ENCODE assay signal across 25 cellular contexts in the genomic region with DNA sequence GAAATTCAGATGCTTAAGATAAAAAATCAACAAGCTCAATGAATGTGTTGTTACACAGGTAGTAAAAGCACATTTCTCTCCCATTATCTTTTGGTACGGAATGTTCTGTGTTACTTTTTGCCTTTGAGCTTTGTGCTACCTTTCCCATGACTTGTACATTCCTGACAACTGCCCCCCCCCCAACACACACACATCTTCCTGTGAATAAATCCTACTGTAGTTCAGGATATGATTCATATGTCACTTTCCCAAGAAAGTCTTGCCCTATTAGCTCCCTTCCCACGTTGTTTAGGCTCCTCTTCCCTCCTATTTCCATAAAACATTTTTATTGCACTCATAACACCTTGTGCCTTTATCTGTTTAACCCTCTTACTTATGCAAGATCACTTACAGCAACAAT.
DNase-seq lines count a peak whose midpoint lies in the region; TF ChIP-seq lines count a peak whose summit lies in the region.
"Had no signal": no experiment of that assay in that cellular context is flagged by ENCODE, and none has a peak within 500 bp of the region (broad histone marks: within the 10 kb centered on the region; RNA-seq: fewer than 3 reads in every experiment).

No MANE protein-coding gene starts in this region.

- H3K27me3 Mint-ChIP-seq in endodermal cell (ENCODE audit: insufficient read depth) = no peaks in the 10 kb centered on the region
- H3K27me3 Mint-ChIP-seq: activated CD4-positive, alpha-beta memory T cell treated with anti-CD3 and anti-CD28 coated beads, Interleukin-2, amount 10 ng/mL, durations not matched to agents 7 days and 5 days; progenitor cell of endocrine pancreas had no signal

- no peaks in the 10 kb centered on the region for H3K27me3 ChIP-seq in fibroblast of lung (ENCODE audit: control insufficient read depth, insufficient read depth, low read length)
- no peaks in the 10 kb centered on the region for H3K27me3 ChIP-seq in endodermal cell (ENCODE audit: control insufficient read depth, insufficient read depth, low read length, poor library complexity, severe bottlenecking)
- H3K27me3 ChIP-seq: heart right ventricle, neural progenitor cell, vagina had no signal

- H3K79me2 ChIP-seq in fibroblast of lung (ENCODE audit: control insufficient read depth, insufficient read depth, low read length) = no peaks in the 10 kb centered on the region

- no peaks in the 10 kb centered on the region for H4K20me1 ChIP-seq in fibroblast of lung (ENCODE audit: control insufficient read depth, extremely low read depth, insufficient read depth, low read length)

- H3K9me3 ChIP-seq in fibroblast of lung (ENCODE audit: control insufficient read depth, insufficient read depth, low read depth, low read length) = no peaks in the 10 kb centered on the region
- H3K9me3 ChIP-seq in endodermal cell (ENCODE audit: control insufficient read depth, low read length) = no peaks in the 10 kb centered on the region
- H3K9me3 ChIP-seq: heart right ventricle, vagina had no signal

- CTCF ChIA-PET in GM10248 (lab: Yijun Ruan, JAX) = interaction anchor here (1.4 kb wide), 1 partner anchor 10 kb away, joined by 5 read pairs; no protein-coding TSS in a partner anchor

- no peak overlapping the region for H3K4me2 ChIP-seq in fibroblast of lung (ENCODE audit: extremely low read depth, insufficient read depth, low read length)
- H3K4me2 ChIP-seq: neural progenitor cell had no signal

- H3K36me3 ChIP-seq in fibroblast of lung (ENCODE audit: control insufficient read depth, insufficient read depth, low read length) (no peaks in the 10 kb centered on the region), endodermal cell (ENCODE audit: control insufficient read depth, insufficient read depth, low read length) (no peaks in the 10 kb centered on the region)
- H3K36me3 ChIP-seq: heart right ventricle, neural progenitor cell, vagina had no signal

- DNase-seq in ELR (ENCODE audit: low read depth) = peak; percentile 80
- DNase-seq in SW480 (ENCODE audit: low spot score) = peak; percentile 51
- DNase-seq in fibroblast of lung (ENCODE audit: low read depth in 2 of 2) = peak; percentile 27 to 48
- peak; percentile 28 for DNase-seq in retinal pigment epithelial cell (ENCODE audit: low read depth)
- no peak for DNase-seq in amygdala (lab: John Stamatoyannopoulos, UW)
- DNase-seq in endodermal cell = no peak
- no peak for DNase-seq in central memory CD4-positive, alpha-beta T cell
- DNase-seq in GM10248 (ENCODE audit: extremely low spot score) = no peak
- DNase-seq: activated CD4-positive, alpha-beta memory T cell treated with anti-CD3 and anti-CD28 coated beads, Interleukin-2, amount 10 ng/mL, durations not matched to agents 7 days and 5 days; activated CD4-positive, CD25-positive, alpha-beta regulatory T cell; activated naive CD4-positive, alpha-beta T cell treated with Interleukin-2 at 50 U/mL for 16 hours; activated T-cell treated with anti-CD3 and anti-CD28 coated beads, Interleukin-2, amount 50 U/mL, for 1 hour; aorta; GDM1; GOT3; heart right ventricle; NCI-H187; NCI-H2227 treated with DMSO at 0.1 percent for 48 hours; stimulated activated CD4-positive, alpha-beta T cell treated with anti-CD3 and anti-CD28 coated beads, Interleukin-12 subunit alpha, Interleukin-12 subunit beta, amount 100 ng/mL, for 4 hours; stimulated activated CD8-positive, alpha-beta memory T cell treated with anti-CD3 and anti-CD28 coated beads, Interleukin-4, amount 100 ng/mL, for 48 hours; T-helper 9 cell had no signal

- no peak overlapping the region for H3K27ac Mint-ChIP-seq in endodermal cell
- H3K27ac Mint-ChIP-seq: activated CD4-positive, alpha-beta memory T cell treated with anti-CD3 and anti-CD28 coated beads, Interleukin-2, amount 10 ng/mL, durations not matched to agents 7 days and 5 days; neural progenitor cell; progenitor cell of endocrine pancreas had no signal

- H3K36me3 Mint-ChIP-seq in endodermal cell (ENCODE audit: low read depth) = no peaks in the 10 kb centered on the region
- H3K36me3 Mint-ChIP-seq: CD14-positive monocyte, neural progenitor cell had no signal

- WGBS in endodermal cell (ENCODE audit: insufficient coverage in 1 of 2, insufficient read length in 1 of 2), 2 experiments = 86 to 90% methylated on average over 1 to 2 of the region's 2 CpGs

- H3K4me3 Mint-ChIP-seq in endodermal cell = no peak overlapping the region
- H3K4me3 Mint-ChIP-seq: activated CD4-positive, alpha-beta memory T cell treated with anti-CD3 and anti-CD28 coated beads, Interleukin-2, amount 10 ng/mL, durations not matched to agents 7 days and 5 days; CD14-positive monocyte; neural progenitor cell had no signal

- no peaks in the 10 kb centered on the region for H3K4me1 ChIP-seq in fibroblast of lung (ENCODE audit: control insufficient read depth, extremely low read depth, insufficient read depth, low read length)
- H3K4me1 ChIP-seq in endodermal cell (ENCODE audit: control insufficient read depth, insufficient read depth, low read length) = no peaks in the 10 kb centered on the region
- H3K4me1 ChIP-seq: heart right ventricle, neural progenitor cell, vagina had no signal

- H3K4me3 ChIP-seq in fibroblast of lung (replicated peaks in 1 of 4; ENCODE audit: control extremely low read depth in 1 of 4, insufficient read depth in 1 of 4, low read depth in 3 of 4, low read length in 4 of 4) (no peak overlapping the region), retinal pigment epithelial cell (ENCODE audit: low read length) (no peak overlapping the region), endodermal cell (ENCODE audit: low read length) (no peak overlapping the region)
- H3K4me3 ChIP-seq: heart right ventricle, neural progenitor cell, vagina had no signal

- H3K4me1 Mint-ChIP-seq in endodermal cell = peaks cover 18% of the 10 kb centered on the region
- H3K4me1 Mint-ChIP-seq: activated CD4-positive, alpha-beta memory T cell treated with anti-CD3 and anti-CD28 coated beads, Interleukin-2, amount 10 ng/mL, durations not matched to agents 7 days and 5 days; CD14-positive monocyte; neural progenitor cell had no signal

- no peaks in the 10 kb centered on the region for H3K9me3 Mint-ChIP-seq in endodermal cell
- H3K9me3 Mint-ChIP-seq: neural progenitor cell had no signal

- TF ChIP-seq CTCF in fibroblast of lung (conservative IDR thresholded peaks at IDR 0.05 in 1 of 2, IDR thresholded peaks at IDR 0.05 in 1 of 2; ENCODE audit: low read depth in 1 of 2, low read length in 2 of 2) (no peak), retinal pigment epithelial cell (conservative IDR thresholded peaks at IDR 0.05; ENCODE audit: low read depth, low read length) (no peak), endodermal cell (conservative IDR thresholded peaks at IDR 0.05) (no peak), GM10248 (IDR thresholded peaks at IDR 0.05; ENCODE audit: control extremely low read depth, extremely low read depth, low read depth, missing control alignments) (no peak)

- no peak overlapping the region for H3K9ac ChIP-seq in fibroblast of lung (ENCODE audit: insufficient read depth, low read length)
- H3K9ac ChIP-seq in endodermal cell (ENCODE audit: extremely low read depth, low read length, poor library complexity, severe bottlenecking) = no peak overlapping the region
- H3K9ac ChIP-seq: neural progenitor cell had no signal

- H3K27ac ChIP-seq in fibroblast of lung (ENCODE audit: insufficient read depth, low read length) (no peak overlapping the region), endodermal cell (ENCODE audit: low read depth, low read length) (no peak overlapping the region)
- H3K27ac ChIP-seq: heart right ventricle, neural progenitor cell, vagina had no signal

- POLR2A ChIA-PET in GM10248 (lab: Yijun Ruan, JAX) = no interaction called here

- no peak overlapping the region for H2AFZ ChIP-seq in fibroblast of lung (ENCODE audit: low read length)
- H2AFZ ChIP-seq: neural progenitor cell had no signal

Comparison
In these comparisons a context has a peak if more than half of its experiments do, and no peak if none do; other contexts are left out.
1. DNase-seq: peak in ELR (single experiment), SW480 (single experiment), fibroblast of lung (2 of 2) and retinal pigment epithelial cell (single experiment); none in amygdala (0 of 56), endodermal cell (single experiment), central memory CD4-positive, alpha-beta T cell (single experiment) and GM10248 (single experiment).